ENCODE assay signal across 3 cellular contexts in genomic region chr10:24893127-24893526, GRCh38.
TF ChIP-seq lines count a peak whose summit lies in the region.

No MANE protein-coding gene starts in this region.

TF ChIP-seq in SK-N-SH treated with all-trans-retinoic acid at 6 μM for 48 hours, 23 proteins besides CTCF, POLR2A, EP300 and RAD21:
- TF ChIP-seq SNAI2 (CRISPR knock-in tag; IDR thresholded peaks at IDR 0.05): no peak
- TF ChIP-seq ARNTL (CRISPR knock-in tag; IDR thresholded peaks at IDR 0.05; ENCODE audit: borderline replicate concordance, low read depth): no peak
- peak; percentile 88; the same call in 1 of the 2 replicates for TF ChIP-seq ZFP3 (CRISPR knock-in tag; IDR thresholded peaks at IDR 0.05)

TF ChIP-seq in SK-N-SH, 30 proteins besides CTCF, POLR2A, EP300 and RAD21:
- TF ChIP-seq SMC3 (IDR thresholded peaks at IDR 0.05; ENCODE audit: low read depth, low read length) (no peak), SIN3A (IDR thresholded peaks at IDR 0.05; ENCODE audit: borderline replicate concordance, low read depth, low read length) (no peak), TCF12 (IDR thresholded peaks at IDR 0.05) (no peak), MAX (IDR thresholded peaks at IDR 0.05; ENCODE audit: low read depth) (no peak), RFX5 (IDR thresholded peaks at IDR 0.05; ENCODE audit: low read length) (no peak), PBX3 (IDR thresholded peaks at IDR 0.05) (no peak), GABPA (IDR thresholded peaks at IDR 0.05; ENCODE audit: low read depth) (no peak), NRF1 (IDR thresholded peaks at IDR 0.05; ENCODE audit: low read depth, low read length) (no peak), NFIC (IDR thresholded peaks at IDR 0.05; ENCODE audit: borderline replicate concordance) (no peak), MEF2A (IDR thresholded peaks at IDR 0.05; ENCODE audit: borderline replicate concordance, low read depth) (no peak), USF2 (IDR thresholded peaks at IDR 0.05; ENCODE audit: borderline replicate concordance, low read depth, low read length) (no peak), YY1 (IDR thresholded peaks at IDR 0.05; ENCODE audit: low read depth) (no peak), TEAD4 (IDR thresholded peaks at IDR 0.05; ENCODE audit: borderline replicate concordance, insufficient read depth) (no peak), REST (IDR thresholded peaks at IDR 0.05; ENCODE audit: low read depth, low read length) (no peak)

TF ChIP-seq in H1, 55 proteins besides CTCF, POLR2A, EP300 and RAD21:
- TF ChIP-seq SUZ12 (IDR thresholded peaks at IDR 0.05; ENCODE audit: low read length): no peak
- peak; percentile 35; the same call in 1 of the 2 replicates for TF ChIP-seq CEBPB (IDR thresholded peaks at IDR 0.05; ENCODE audit: low read depth, low read length)
